27 cellular contexts compared by ENCODE assay signal in the genomic region with DNA sequence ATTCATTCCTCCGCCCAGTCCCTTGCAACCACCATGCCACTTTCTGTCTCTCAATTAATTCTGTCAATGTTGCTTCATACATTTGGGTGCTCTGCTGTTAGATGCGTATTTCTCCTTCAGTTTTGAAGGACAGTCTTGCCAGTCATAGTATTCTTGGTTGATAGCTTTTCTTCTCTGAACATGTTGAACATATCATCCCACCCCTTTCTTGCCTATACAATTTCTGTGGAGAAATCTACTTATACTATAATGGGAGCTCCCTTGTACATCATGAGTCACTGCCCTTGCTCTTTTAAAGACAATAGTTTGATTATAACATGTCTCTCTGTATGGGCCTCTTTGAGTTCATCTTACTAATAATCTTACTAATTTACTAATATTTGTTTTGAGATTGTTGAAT. TPM values are rescaled to one million over a fixed set of nuclear protein-coding genes. Genes with fewer than 3 reads are reported as not detected.
"Had no signal": no experiment of that assay in that cellular context is flagged by ENCODE, and none has a peak within 500 bp of the region (broad histone marks: within the 10 kb centered on the region; RNA-seq: fewer than 3 reads in every experiment).

No MANE protein-coding gene starts in this region.

- H3K27ac Mint-ChIP-seq: dendritic cell treated with granulocyte-macrophage colony-stimulating factor and Interleukin-4, amounts not matched to agents 40 ng/mL and 50 ng/mL, for 4 days; effector memory CD8-positive, alpha-beta T cell; memory B cell; naive thymus-derived CD4-positive, alpha-beta T cell; natural killer cell had no signal

- H3K36me3 ChIP-seq: colonic mucosa, esophagus muscularis mucosa, gastrocnemius medialis, heart right ventricle, left lung, lower lobe of right lung had no signal

- DNase-seq: colonic mucosa; cortex of kidney; effector CD8-positive, alpha-beta T cell; effector memory CD8-positive, alpha-beta T cell; foreskin keratinocyte; gastrocnemius medialis; glutamatergic neuron; head of caudate nucleus; heart right ventricle; hippocampal formation; left cardiac atrium; left lung; left ventricle myocardium superior; lower lobe of right lung; mesendoderm; midbrain; naive thymus-derived CD4-positive, alpha-beta T cell; natural killer cell had no signal

- H3K27me3 ChIP-seq: colonic mucosa, esophagus muscularis mucosa, gastrocnemius medialis, heart right ventricle, left lung had no signal

- H3K4me1 ChIP-seq: colonic mucosa, foreskin keratinocyte had no signal

- H3K4me3 Mint-ChIP-seq: dendritic cell treated with granulocyte-macrophage colony-stimulating factor and Interleukin-4, amounts not matched to agents 40 ng/mL and 50 ng/mL, for 4 days; effector memory CD8-positive, alpha-beta T cell; memory B cell; naive thymus-derived CD4-positive, alpha-beta T cell; natural killer cell had no signal

- H3K27ac ChIP-seq: colonic mucosa, esophagus muscularis mucosa, foreskin keratinocyte, gastrocnemius medialis, heart right ventricle, left lung, lower lobe of right lung had no signal

- H3K4me3 ChIP-seq: colonic mucosa, esophagus muscularis mucosa, gastrocnemius medialis, heart right ventricle, left lung, lower lobe of right lung had no signal

- H3K9me3 ChIP-seq: colonic mucosa, gastrocnemius medialis, lower lobe of right lung had no signal

RNA-seq across cellular contexts. Expression of gene MFAP4, which starts 58.1 kb away (rescaled TPM):
- total RNA-seq: dermis microvascular lymphatic vessel endothelial cell; endothelial cell of umbilical vein; epithelial cell of proximal tubule; foreskin keratinocyte; glomerular endothelial cell; mononuclear cell; naive thymus-derived CD4-positive, alpha-beta T cell; natural killer cell had no signal
- polyA plus RNA-seq: endothelial cell of umbilical vein; foreskin keratinocyte; keratinocyte; naive thymus-derived CD4-positive, alpha-beta T cell had no signal
